Comparison of ENCODE assay signal across 32 cellular contexts in the genomic region with DNA sequence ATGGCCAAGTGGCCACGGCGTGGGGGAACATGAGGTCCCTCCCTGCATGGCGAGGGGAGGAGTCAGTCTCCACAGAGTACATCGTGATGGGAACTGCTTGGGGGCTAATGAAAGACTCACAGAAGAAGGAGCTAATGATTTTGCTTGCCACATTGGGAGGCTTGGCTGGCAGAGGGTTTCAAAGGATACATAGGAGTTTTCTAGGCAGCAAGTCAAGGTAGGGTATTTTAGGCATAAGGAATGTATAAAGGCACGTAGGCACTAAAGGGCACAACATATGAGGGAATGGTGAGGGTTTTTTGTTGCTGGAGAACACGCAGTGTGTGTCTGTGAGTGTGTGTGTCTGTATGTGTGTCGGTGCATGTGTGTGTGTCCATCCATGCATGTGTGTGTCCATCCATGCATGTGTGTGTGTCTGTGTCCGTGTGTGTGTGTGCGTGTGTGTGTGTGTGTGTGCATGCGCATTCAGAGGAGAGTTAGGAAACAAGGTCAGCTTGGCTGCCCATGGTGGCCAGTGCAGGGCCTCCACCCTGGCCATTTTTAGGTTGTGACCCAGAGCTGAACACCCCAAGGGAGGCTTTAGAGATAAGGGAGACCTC.
"Had no signal": no experiment of that assay in that cellular context is flagged by ENCODE, and none has a peak within 500 bp of the region (broad histone marks: within the 10 kb centered on the region; RNA-seq: fewer than 3 reads in every experiment).

No MANE protein-coding gene starts in this region.

- H3K4me1 Mint-ChIP-seq: activated T-helper 17 cell treated with anti-CD3 and anti-CD28 coated beads, Interleukin-2, amount 50 U/mL, for 72 hours had no signal

- H3K36me3 ChIP-seq: brain microvascular endothelial cell, esophagus squamous epithelium, gastroesophageal sphincter, heart right ventricle had no signal

- H3K4me3 ChIP-seq: esophagus squamous epithelium, gastroesophageal sphincter, heart right ventricle, hepatocyte had no signal

- H3K9me3 ChIP-seq: esophagus squamous epithelium had no signal

- H3K4me3 Mint-ChIP-seq: activated CD4-positive, alpha-beta memory T cell treated with anti-CD3 and anti-CD28 coated beads, Interleukin-2, amount 10 ng/mL, durations not matched to agents 7 days and 5 days; activated CD4-positive, alpha-beta T cell treated with anti-CD3 and anti-CD28 coated beads, Interleukin-2, amount 10 ng/mL, durations not matched to agents 7 days and 5 days; activated naive CD8-positive, alpha-beta T cell; activated T-cell treated with anti-CD3 and anti-CD28 coated beads, Interleukin-2, amount 50 U/mL, for 4 hours; activated T-helper 17 cell treated with anti-CD3 and anti-CD28 coated beads, Interleukin-2, amount 50 U/mL, for 72 hours; WTC11 had no signal

- ATAC-seq: activated T-cell treated with anti-CD3 and anti-CD28 coated beads, Interleukin-2, amount 50 U/mL, for 4 hours; activated T-helper 17 cell treated with anti-CD3 and anti-CD28 coated beads, Interleukin-2, amount 50 U/mL, for 72 hours; gastroesophageal sphincter; heart right ventricle; WTC11 had no signal

- FAIRE-seq: astrocyte, colon, endometrium, endothelial cell of umbilical vein had no signal

- H2AFZ ChIP-seq: hepatocyte had no signal

- H3K27me3 Mint-ChIP-seq: activated naive CD8-positive, alpha-beta T cell; activated T-helper 17 cell treated with anti-CD3 and anti-CD28 coated beads, Interleukin-2, amount 50 U/mL, for 72 hours had no signal

- H3K27me3 ChIP-seq: brain microvascular endothelial cell, esophagus squamous epithelium, gastroesophageal sphincter, heart right ventricle, hepatocyte had no signal

- H3K9me3 Mint-ChIP-seq: activated T-helper 17 cell treated with anti-CD3 and anti-CD28 coated beads, Interleukin-2, amount 50 U/mL, for 72 hours had no signal

- H3K27ac ChIP-seq: brain microvascular endothelial cell, epithelial cell of prostate, esophagus squamous epithelium, gastroesophageal sphincter, heart right ventricle, hepatocyte, VCaP had no signal

- H3K4me1 ChIP-seq: esophagus squamous epithelium, gastroesophageal sphincter, heart right ventricle had no signal

- DNase-seq: activated CD4-positive, alpha-beta memory T cell treated with anti-CD3 and anti-CD28 coated beads, Interleukin-2, amount 10 ng/mL, durations not matched to agents 7 days and 5 days; activated CD4-positive, alpha-beta T cell treated with anti-CD3 and anti-CD28 coated beads for 1 hour; activated CD4-positive, alpha-beta T cell treated with anti-CD3 and anti-CD28 coated beads for 4 hours; activated CD4-positive, alpha-beta T cell treated with anti-CD3 and anti-CD28 coated beads, Interleukin-2, amount 10 ng/mL, durations not matched to agents 7 days and 5 days; activated CD4-positive, alpha-beta T cell treated with anti-CD3 and anti-CD28 coated beads, Interleukin-2, amount 50 U/mL, for 4 hours; activated effector memory CD4-positive, alpha-beta T cell treated with Interleukin-2 at 50 U/mL for 16 hours; activated gamma-delta T cell treated with Interleukin-2 at 50 U/mL for 16 hours; activated naive CD4-positive, alpha-beta T cell treated with anti-CD3 and anti-CD28 coated beads, Interleukin-2, amount 50 U/mL, for 16 hours; activated naive CD4-positive, alpha-beta T cell treated with Interleukin-2 at 50 U/mL for 16 hours; activated T-cell treated with anti-CD3 and anti-CD28 coated beads, Interleukin-2, amount 50 U/mL, for 4 hours; amniotic stem cell; anterior cingulate cortex; brain microvascular endothelial cell; caudate nucleus; cortex of kidney; dermis blood vessel endothelial cell; effector CD8-positive, alpha-beta T cell; esophagus squamous epithelium; foreskin melanocyte; heart right ventricle; T-helper 2 cell had no signal

- H3K27ac Mint-ChIP-seq: activated CD4-positive, alpha-beta memory T cell treated with anti-CD3 and anti-CD28 coated beads, Interleukin-2, amount 10 ng/mL, durations not matched to agents 7 days and 5 days; activated CD4-positive, alpha-beta T cell treated with anti-CD3 and anti-CD28 coated beads, Interleukin-2, amount 10 ng/mL, durations not matched to agents 7 days and 5 days; activated naive CD8-positive, alpha-beta T cell; activated T-helper 17 cell treated with anti-CD3 and anti-CD28 coated beads, Interleukin-2, amount 50 U/mL, for 72 hours; WTC11 had no signal

- H3K4me2 ChIP-seq: hepatocyte had no signal
